19 cellular contexts compared by ENCODE assay signal in genomic region chr12:56781726-56782125, GRCh38. TPM values are rescaled to one million over a fixed set of nuclear protein-coding genes. Genes with fewer than 3 reads are reported as not detected.
"Had no signal": no experiment of that assay in that cellular context is flagged by ENCODE, and none has a peak within 500 bp of the region (broad histone marks: within the 10 kb centered on the region; RNA-seq: fewer than 3 reads in every experiment).

No MANE protein-coding gene starts in this region.

- H3K27ac ChIP-seq: dorsolateral prefrontal cortex, esophagus muscularis mucosa, gastroesophageal sphincter, left ventricle myocardium inferior, lower lobe of right lung, ovary, right atrium auricular region, suprapubic skin, tibial artery, upper lobe of right lung, vagina had no signal

- H3K4me3 ChIP-seq: dorsolateral prefrontal cortex, esophagus muscularis mucosa, gastroesophageal sphincter, left ventricle myocardium inferior, lower lobe of right lung, ovary, right atrium auricular region, smooth muscle cell, suprapubic skin, tibial artery, upper lobe of right lung, vagina had no signal

- H3K27me3 ChIP-seq: dorsolateral prefrontal cortex, esophagus muscularis mucosa, ovary, right atrium auricular region, suprapubic skin, tibial artery, upper lobe of right lung, vagina had no signal

- H3K4me1 ChIP-seq: esophagus muscularis mucosa, gastroesophageal sphincter, left ventricle myocardium inferior, right atrium auricular region, suprapubic skin, tibial artery, upper lobe of right lung, vagina had no signal

- DNase-seq: cortex of kidney; dorsolateral prefrontal cortex; effector memory CD4-positive, alpha-beta T cell; glutamatergic neuron; islet precursor cell; left ventricle myocardium inferior; lower lobe of right lung; natural killer cell; ovary; stimulated activated CD4-positive, alpha-beta T cell treated with anti-CD3 and anti-CD28 coated beads, Interleukin-2, amount 100 ng/mL, for 48 hours; stimulated activated naive CD4-positive, alpha-beta T cell treated with Interleukin-2 at 50 U/mL for 16 hours; tibial artery; upper lobe of right lung had no signal

- ATAC-seq: gastroesophageal sphincter, lower lobe of right lung, natural killer cell, upper lobe of right lung had no signal

- H3K9me3 ChIP-seq: esophagus muscularis mucosa, gastroesophageal sphincter, lower lobe of right lung, ovary, right atrium auricular region, suprapubic skin, tibial artery, upper lobe of right lung, vagina had no signal

- H3K36me3 ChIP-seq: esophagus muscularis mucosa, gastroesophageal sphincter, left ventricle myocardium inferior, ovary, right atrium auricular region, suprapubic skin, tibial artery, upper lobe of right lung, vagina had no signal

- H3K4me2 ChIP-seq: smooth muscle cell had no signal

RNA-seq across cellular contexts. Expression of gene HSD17B6, which starts 18.6 kb away (rescaled TPM):
- total RNA-seq: left ventricle myocardium inferior had no signal
